ENCODE assay signal across 8 cellular contexts in genomic region chr1:155309423-155310021, GRCh38. TPM values are rescaled to one million over a fixed set of nuclear protein-coding genes. Genes with fewer than 3 reads are reported as not detected.
DNase-seq lines count a peak whose midpoint lies in the region; ATAC-seq, FAIRE-seq and TF ChIP-seq lines count a peak whose summit lies in the region.

No MANE protein-coding gene starts in this region.

- peak overlapping the region; percentile 94 for H3K9ac ChIP-seq in keratinocyte (ENCODE audit: control insufficient read depth, extremely low read depth, insufficient read depth, low read length)

- ATAC-seq in GM18870 (IDR thresholded peaks at IDR 0.05; ENCODE audit: unreplicated experiment), result no peak
- no peak for ATAC-seq in HG03175 (IDR thresholded peaks at IDR 0.05; ENCODE audit: unreplicated experiment)
- no peak for ATAC-seq in GM21526 (IDR thresholded peaks at IDR 0.05; ENCODE audit: low FRiP score, unreplicated experiment)

- TF ChIP-seq CTCF in BJ (IDR thresholded peaks at IDR 0.05; ENCODE audit: insufficient read depth, low read depth, low read length), result no peak
- no peak for TF ChIP-seq CTCF in HL-60 (IDR thresholded peaks at IDR 0.05; ENCODE audit: insufficient read depth, low read length)
- no peak for TF ChIP-seq CTCF in keratinocyte (optimal IDR thresholded peaks at IDR 0.05 in 1 of 3, IDR thresholded peaks at IDR 0.05 in 1 of 3, conservative IDR thresholded peaks at IDR 0.05 in 1 of 3; ENCODE audit: extremely low read depth in 1 of 3, insufficient read depth in 2 of 3, low read length in 3 of 3)

- dilution Hi-C loops in keratinocyte (cut with MboI; ENCODE audit: extremely low pct_ligation_motif_present, low sequenced_read_pairs), result no loop called here

- FAIRE-seq in keratinocyte (lab: Jason Lieb, UNC), result no peak

- H3K4me1 ChIP-seq in keratinocyte (ENCODE audit: control insufficient read depth, extremely low read depth, insufficient read depth, low read length), result peaks cover 34% of the 10 kb centered on the region

- peak overlapping the region; percentile 98 for H3K27ac Mint-ChIP-seq in stimulated activated naive CD8-positive, alpha-beta T cell treated with anti-CD3 and anti-CD28 coated beads, Interleukin-15, Interleukin-2, amounts not matched to agents 100 ng/mL and 50 ng/mL, for 24 hours

- H3K27me3 Mint-ChIP-seq in stimulated activated naive CD8-positive, alpha-beta T cell treated with anti-CD3 and anti-CD28 coated beads, Interleukin-15, Interleukin-2, amounts not matched to agents 100 ng/mL and 50 ng/mL, for 24 hours, result no peaks in the 10 kb centered on the region

- H3K4me2 ChIP-seq in keratinocyte (ENCODE audit: control insufficient read depth, extremely low read depth, insufficient read depth, low read depth, low read length), result peak overlapping the region; percentile 96

- H2AFZ ChIP-seq in keratinocyte (ENCODE audit: control insufficient read depth, low read length), result no peak overlapping the region

- H3K36me3 Mint-ChIP-seq in stimulated activated naive CD8-positive, alpha-beta T cell treated with anti-CD3 and anti-CD28 coated beads, Interleukin-15, Interleukin-2, amounts not matched to agents 100 ng/mL and 50 ng/mL, for 24 hours (ENCODE audit: low read depth), result peaks cover 46% of the 10 kb centered on the region

- H4K20me1 ChIP-seq in keratinocyte (ENCODE audit: control insufficient read depth, extremely low read depth, insufficient read depth, low read length), result peaks cover 9% of the 10 kb centered on the region

- H3K27me3 ChIP-seq in BJ (ENCODE audit: control insufficient read depth, insufficient read depth, low read length) (no peaks in the 10 kb centered on the region), HL-60 (ENCODE audit: insufficient read depth, poor library complexity, severe bottlenecking) (no peaks in the 10 kb centered on the region), keratinocyte (ENCODE audit: control insufficient read depth, extremely low read depth, insufficient read depth, low read length) (no peaks in the 10 kb centered on the region)

- no peaks in the 10 kb centered on the region for H3K9me3 Mint-ChIP-seq in stimulated activated naive CD8-positive, alpha-beta T cell treated with anti-CD3 and anti-CD28 coated beads, Interleukin-15, Interleukin-2, amounts not matched to agents 100 ng/mL and 50 ng/mL, for 24 hours

- CTCF ChIA-PET in BJ (lab: Yijun Ruan, JAX), result interaction anchor here (1.2 kb wide), 2 partner anchors 15 to 58 kb away, joined by 4 to 7 read pairs; no protein-coding TSS in a partner anchor

- H3K9me1 ChIP-seq in keratinocyte (ENCODE audit: control insufficient read depth, extremely low read depth, insufficient read depth, low read length), result no peaks in the 10 kb centered on the region

- H3K4me1 Mint-ChIP-seq in stimulated activated naive CD8-positive, alpha-beta T cell treated with anti-CD3 and anti-CD28 coated beads, Interleukin-15, Interleukin-2, amounts not matched to agents 100 ng/mL and 50 ng/mL, for 24 hours (ENCODE audit: low read depth), result peaks cover 34% of the 10 kb centered on the region

- DNase-seq in BJ (ENCODE audit: low read depth), result no peak
- DNase-seq in HL-60 (ENCODE audit: low read depth in 1 of 2, low spot score in 1 of 2), result peak in 1 of 2 experiments; percentile 50
- DNase-seq in keratinocyte (ENCODE audit: low read depth, low spot score), result no peak

- H3K27ac ChIP-seq in HL-60 (replicated peaks) (peak overlapping the region; percentile 90), angular gyrus (ENCODE audit: low read depth, low read length) (peak overlapping the region; percentile 64), keratinocyte (ENCODE audit: control insufficient read depth, insufficient read depth, low read length) (peak overlapping the region; percentile 92)

- peak overlapping the region; percentile 86 for H3K4me3 ChIP-seq in BJ (ENCODE audit: low read depth, low read length)
- peak overlapping the region; percentile 91 for H3K4me3 ChIP-seq in HL-60 (replicated peaks; ENCODE audit: insufficient read depth, low read length)
- peak overlapping the region; percentile 89 to 96 (median 92) for H3K4me3 ChIP-seq in keratinocyte (ENCODE audit: control insufficient read depth in 2 of 3, extremely low read depth in 1 of 3, insufficient read depth in 2 of 3, low read depth in 1 of 3, low read length in 3 of 3)

- peaks cover 49% of the 10 kb centered on the region for H3K79me2 ChIP-seq in keratinocyte (ENCODE audit: control insufficient read depth, insufficient read depth, low read length)

- no peaks in the 10 kb centered on the region for H3K9me3 ChIP-seq in keratinocyte (ENCODE audit: control insufficient read depth, low read depth, low read length)

- POLR2A ChIA-PET in BJ (lab: Charles Lee), result no interaction called here

- peak overlapping the region; percentile 97 for H3K4me3 Mint-ChIP-seq in stimulated activated naive CD8-positive, alpha-beta T cell treated with anti-CD3 and anti-CD28 coated beads, Interleukin-15, Interleukin-2, amounts not matched to agents 100 ng/mL and 50 ng/mL, for 24 hours

- H3K36me3 ChIP-seq in BJ (ENCODE audit: control insufficient read depth, insufficient read depth, low read length), result peaks cover 8% of the 10 kb centered on the region
- peaks cover 9 to 15% of the 10 kb centered on the region in 2 experiments for H3K36me3 ChIP-seq in keratinocyte (ENCODE audit: control insufficient read depth in 2 of 2, extremely low read depth in 1 of 2, insufficient read depth in 2 of 2, low read length in 2 of 2)

RNA-seq across cellular contexts. Expression of gene FDPS, which starts 0.9 kb away (rescaled TPM):
- polyA plus RNA-seq in BJ (2011; rRNA removed) (126 and 131 TPM in 2 replicates), keratinocyte (669 to 898 TPM (median 821 TPM) in 3 replicates)
- 34.5 and 53.5 TPM in 2 replicates for polyA minus RNA-seq in BJ (2011; rRNA and poly(A)+ RNA removed)
- 124 TPM for polyA plus RNA-seq in keratinocyte (2011; ENCODE audit: low read depth)
- 608 and 610 TPM in 2 replicates for polyA plus RNA-seq in keratinocyte (2011; cell fraction: cytosol; rRNA removed)
- 923 and 1,085 TPM in 2 replicates for polyA plus RNA-seq in keratinocyte (2011; cell fraction: nucleus; rRNA removed)
- polyA plus RNA-seq in keratinocyte (2012; ENCODE audit: low replicate concordance), result 213 and 963 TPM in 2 replicates
- polyA minus RNA-seq in keratinocyte, result 315 to 366 TPM (median 363 TPM) in 3 replicates
- 264 TPM for polyA minus RNA-seq in keratinocyte (2011; cell fraction: cytosol; rRNA and poly(A)+ RNA removed)
- 237 and 276 TPM in 2 replicates for polyA minus RNA-seq in keratinocyte (2011; cell fraction: nucleus; rRNA and poly(A)+ RNA removed)

RNA-seq across cellular contexts. Expression of gene PKLR, which starts 8.3 kb away (rescaled TPM):
- polyA plus RNA-seq in BJ (2011; rRNA removed), result 0.02 TPM in 2 replicates
- 0.05 TPM in 1 of 2 replicates, not detected in the other for polyA minus RNA-seq in BJ (2011; rRNA and poly(A)+ RNA removed)
- polyA plus RNA-seq in keratinocyte, result 0.03 to 0.04 TPM in 2 of 3 replicates, not detected in the other
- not detected for polyA plus RNA-seq in keratinocyte (2011; ENCODE audit: low read depth)
- polyA plus RNA-seq in keratinocyte (2011; cell fraction: cytosol; rRNA removed), result 0.03 and 0.05 TPM in 2 replicates
- polyA plus RNA-seq in keratinocyte (2011; cell fraction: nucleus; rRNA removed), result 0.05 TPM in 1 of 2 replicates, not detected in the other
- 0.11 TPM in 1 of 2 replicates, not detected in the other for polyA plus RNA-seq in keratinocyte (2012; ENCODE audit: low replicate concordance)
- polyA minus RNA-seq in keratinocyte, result 0.06 TPM in 1 of 3 replicates, not detected in the others
- polyA minus RNA-seq in keratinocyte (2011; cell fraction: cytosol; rRNA and poly(A)+ RNA removed), result not detected
- polyA minus RNA-seq in keratinocyte (2011; cell fraction: nucleus; rRNA and poly(A)+ RNA removed), result not detected in 2 replicates

RNA-seq across cellular contexts. Expression of gene RUSC1, which starts 11.2 kb away (rescaled TPM):
- polyA plus RNA-seq in BJ (2011; rRNA removed) (23.2 and 34.1 TPM in 2 replicates), keratinocyte (32.4 to 40.3 TPM (median 32.8 TPM) in 3 replicates)
- 13.4 and 17.1 TPM in 2 replicates for polyA minus RNA-seq in BJ (2011; rRNA and poly(A)+ RNA removed)
- polyA plus RNA-seq in keratinocyte (2011; ENCODE audit: low read depth), result 6.3 TPM
- polyA plus RNA-seq in keratinocyte (2011; cell fraction: cytosol; rRNA removed), result 30.5 and 36.2 TPM in 2 replicates
- polyA plus RNA-seq in keratinocyte (2011; cell fraction: nucleus; rRNA removed), result 61.0 and 78.5 TPM in 2 replicates
- 21.8 and 33.9 TPM in 2 replicates for polyA plus RNA-seq in keratinocyte (2012; ENCODE audit: low replicate concordance)
- polyA minus RNA-seq in keratinocyte, result 22.4 to 42.9 TPM (median 29.8 TPM) in 3 replicates
- 38.6 TPM for polyA minus RNA-seq in keratinocyte (2011; cell fraction: cytosol; rRNA and poly(A)+ RNA removed)
- polyA minus RNA-seq in keratinocyte (2011; cell fraction: nucleus; rRNA and poly(A)+ RNA removed), result 20.0 and 22.3 TPM in 2 replicates

RNA-seq across cellular contexts. Expression of gene HCN3, which starts 32.3 kb away (rescaled TPM):
- polyA plus RNA-seq in BJ (2011; rRNA removed) (1.8 and 4.0 TPM in 2 replicates), keratinocyte (2.9 to 4.8 TPM (median 3.0 TPM) in 3 replicates)
- 2.4 and 3.4 TPM in 2 replicates for polyA minus RNA-seq in BJ (2011; rRNA and poly(A)+ RNA removed)
- 1.3 TPM for polyA plus RNA-seq in keratinocyte (2011; ENCODE audit: low read depth)
- polyA plus RNA-seq in keratinocyte (2011; cell fraction: cytosol; rRNA removed), result 1.4 and 1.5 TPM in 2 replicates
- 19.9 and 21.8 TPM in 2 replicates for polyA plus RNA-seq in keratinocyte (2011; cell fraction: nucleus; rRNA removed)
- 1.2 and 1.9 TPM in 2 replicates for polyA plus RNA-seq in keratinocyte (2012; ENCODE audit: low replicate concordance)
- polyA minus RNA-seq in keratinocyte, result 4.9 to 6.6 TPM (median 5.9 TPM) in 3 replicates
- 1.9 TPM for polyA minus RNA-seq in keratinocyte (2011; cell fraction: cytosol; rRNA and poly(A)+ RNA removed)
- 3.4 and 5.6 TPM in 2 replicates for polyA minus RNA-seq in keratinocyte (2011; cell fraction: nucleus; rRNA and poly(A)+ RNA removed)

RNA-seq across cellular contexts. Expression of gene CLK2, which starts 36.2 kb away (rescaled TPM):
- polyA plus RNA-seq in BJ (2011; rRNA removed) (46.1 and 57.4 TPM in 2 replicates), keratinocyte (42.1 to 45.3 TPM (median 43.1 TPM) in 3 replicates)
- 38.6 and 41.2 TPM in 2 replicates for polyA minus RNA-seq in BJ (2011; rRNA and poly(A)+ RNA removed)
- polyA plus RNA-seq in keratinocyte (2011; ENCODE audit: low read depth), result 20.3 TPM
- 14.0 and 15.8 TPM in 2 replicates for polyA plus RNA-seq in keratinocyte (2011; cell fraction: cytosol; rRNA removed)
- polyA plus RNA-seq in keratinocyte (2011; cell fraction: nucleus; rRNA removed), result 141 and 160 TPM in 2 replicates
- 23.4 and 26.4 TPM in 2 replicates for polyA plus RNA-seq in keratinocyte (2012; ENCODE audit: low replicate concordance)
- 26.4 to 66.1 TPM (median 42.9 TPM) in 3 replicates for polyA minus RNA-seq in keratinocyte
- 20.3 TPM for polyA minus RNA-seq in keratinocyte (2011; cell fraction: cytosol; rRNA and poly(A)+ RNA removed)
- 24.1 and 33.3 TPM in 2 replicates for polyA minus RNA-seq in keratinocyte (2011; cell fraction: nucleus; rRNA and poly(A)+ RNA removed)
